ENCODE assay signal across 8 cellular contexts in the genomic region with DNA sequence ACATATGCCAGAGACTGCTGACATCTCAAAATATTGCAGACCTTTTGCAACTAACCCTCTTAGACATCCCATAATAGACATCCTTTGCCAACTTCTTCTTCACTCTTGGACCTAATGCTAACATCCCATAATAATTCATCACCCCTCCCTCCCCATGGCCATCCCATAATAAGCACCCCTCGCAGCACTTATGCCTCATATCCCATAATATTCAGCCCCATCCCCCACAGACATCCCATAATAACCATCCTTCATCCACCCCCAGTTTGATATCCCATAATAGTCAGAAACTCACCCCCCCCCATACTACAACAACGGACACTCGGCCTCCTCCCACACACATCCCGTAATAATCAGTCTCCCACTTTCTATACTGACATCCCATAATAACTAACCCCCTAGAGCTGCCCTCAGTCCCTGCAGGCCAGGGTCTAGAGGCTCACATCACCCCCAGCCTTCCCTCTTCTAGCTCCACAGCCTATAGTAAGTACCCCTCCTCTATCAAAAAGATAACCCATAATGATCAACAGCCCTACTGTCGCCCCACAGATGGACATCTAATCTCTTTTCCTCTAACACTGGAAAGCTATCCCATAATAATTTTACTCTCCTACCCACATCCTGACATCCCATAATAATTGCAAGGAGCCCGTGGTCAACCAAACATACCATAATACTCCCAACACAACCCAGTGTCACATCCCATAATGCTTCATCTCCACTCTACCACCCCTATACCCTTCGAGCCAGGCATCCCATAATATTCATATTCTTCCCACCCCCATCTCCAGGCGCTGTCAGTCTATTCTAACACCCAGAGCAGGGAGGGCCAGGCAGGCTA. TPM values are rescaled to one million over a fixed set of nuclear protein-coding genes. Genes with fewer than 3 reads are reported as not detected.
DNase-seq lines count a peak whose midpoint lies in the region; ATAC-seq and TF ChIP-seq lines count a peak whose summit lies in the region.

No MANE protein-coding gene starts in this region.

- intact Hi-C loops in A673 (cut with micrococcal nuclease; ENCODE audit: unreplicated experiment), result loop anchor here (2.0 kb wide), 1 partner anchor 81 kb away; a partner anchor contains a TSS
- intact Hi-C loops in Panc1 (cut with micrococcal nuclease; ENCODE audit: unreplicated experiment), result loop anchor here (2.0 kb wide), 1 partner anchor 81 kb away; a partner anchor contains a TSS
- intact Hi-C loops in CD14-positive monocyte (cut with micrococcal nuclease), result loop anchor here in 1 of 2 donors (5.0 kb wide), 1 partner anchor 36 kb away; no protein-coding TSS in a partner anchor

- H3K4me3 ChIP-seq in A673 (ENCODE audit: low read depth, low read length, poor library complexity, severe bottlenecking) (no peak overlapping the region), MM.1S (ENCODE audit: low read length) (peak overlapping the region; percentile 1; the same call in 1 of the 2 replicates), Panc1 (ENCODE audit: low read depth in 2 of 2, low read length in 2 of 2) (peak overlapping the region in 1 of 2 experiments; percentile 23; a peak in 1 of 4 replicates)

- H3K9me3 ChIP-seq in A673 (ENCODE audit: low read depth, low read length, poor library complexity, severe bottlenecking), result no peaks in the 10 kb centered on the region
- no peaks in the 10 kb centered on the region for H3K9me3 ChIP-seq in MM.1S (replicated peaks; ENCODE audit: insufficient read depth, low read length)
- H3K9me3 ChIP-seq in Panc1 (ENCODE audit: control insufficient read depth, insufficient read depth, low read depth, low read length), result no peaks in the 10 kb centered on the region

- H3K9ac ChIP-seq in MM.1S (ENCODE audit: low read length), result peak overlapping the region; percentile 0; the same call in 1 of the 2 replicates

- H3K4me2 ChIP-seq in MM.1S (ENCODE audit: low read depth, low read length), result peak overlapping the region; percentile 44; the same call in 1 of the 2 replicates

- peaks cover 0 to 3% (median 0%) of the 10 kb centered on the region in 7 donors for H3K9me3 Mint-ChIP-seq in CD14-positive monocyte

- H3K4me1 ChIP-seq in A673 (ENCODE audit: insufficient read depth, low read length, poor library complexity, severe bottlenecking), result peaks cover 55% of the 10 kb centered on the region
- peaks cover 42% of the 10 kb centered on the region for H3K4me1 ChIP-seq in MM.1S (ENCODE audit: low read length)
- peaks cover 17% of the 10 kb centered on the region for H3K4me1 ChIP-seq in Panc1 (ENCODE audit: control insufficient read depth, insufficient read depth, low read length)

- CTCF ChIA-PET in A673 (lab: Charles Lee), result interaction anchor here (0.6 kb wide), 1 partner anchor 171 kb away, joined by 3 read pairs; no protein-coding TSS in a partner anchor
- CTCF ChIA-PET in Panc1 (lab: Charles Lee), result no interaction called here

- H2AFZ ChIP-seq in MM.1S (ENCODE audit: low read length), result no peak overlapping the region; the same call in 1 of the 2 replicates

- no peak overlapping the region for H3K27ac Mint-ChIP-seq in CD14-positive monocyte

- BruUV-seq in A673 (replicated peaks; lab: Mats Ljungman, UMichigan) (no TSS peak), Panc1 (replicated peaks; lab: Mats Ljungman, UMichigan) (no TSS peak)

- H3K36me3 Mint-ChIP-seq in CD14-positive monocyte, result peaks cover 21 to 22% of the 10 kb centered on the region in 2 donors

- peaks cover 35% of the 10 kb centered on the region for H3F3A ChIP-seq in MM.1S (ENCODE audit: insufficient read depth, low read length)

- peaks cover 0 to 2% (median 0%) of the 10 kb centered on the region in 3 donors for H3K27me3 Mint-ChIP-seq in CD14-positive monocyte (ENCODE audit: low read depth in 3 of 3)

- POLR2A ChIA-PET in A673 (lab: Charles Lee; ENCODE audit: low non-redundant PET), result no interaction called here
- POLR2A ChIA-PET in Panc1 (lab: Charles Lee), result no interaction called here

- peak; percentile 43 for ATAC-seq in GM18907 (IDR thresholded peaks at IDR 0.05; ENCODE audit: unreplicated experiment)
- ATAC-seq in Panc1, result peak; percentile 14

- no peaks in the 10 kb centered on the region for H3K9me2 ChIP-seq in MM.1S (replicated peaks; ENCODE audit: insufficient read depth, low read length)

- TF ChIP-seq CTCF in A673 (conservative IDR thresholded peaks at IDR 0.05; ENCODE audit: low read depth, low read length) (no peak), MM.1S (IDR thresholded peaks at IDR 0.05; ENCODE audit: low read length) (no peak), Panc1 (IDR thresholded peaks at IDR 0.05) (no peak), CD14-positive monocyte (IDR thresholded peaks at IDR 0.05) (no peak)

- peak overlapping the region; percentile 74 for H3K27ac ChIP-seq in A673 (ENCODE audit: low read depth, low read length, poor library complexity, severe bottlenecking)
- peak overlapping the region; percentile 26; the same call in 1 of the 2 replicates for H3K27ac ChIP-seq in MM.1S (ENCODE audit: low read length)
- peak overlapping the region; percentile 63 for H3K27ac ChIP-seq in Panc1 (ENCODE audit: low read length)

- H4K20me1 ChIP-seq in MM.1S (ENCODE audit: insufficient read depth, low read length), result no peaks in the 10 kb centered on the region

- peak; percentile 83 for DNase-seq in A673 (ENCODE audit: low spot score)
- DNase-seq in MM.1S, result peak; percentile 57
- no peak for DNase-seq in Panc1 (ENCODE audit: low read depth, low spot score)
- peak; percentile 56 for DNase-seq in activated T-helper 9 cell treated with anti-CD3 and anti-CD28 coated beads, Interleukin-2, amount 50 U/mL, for 16 hours (ENCODE audit: low read depth)
- DNase-seq in globus pallidus (ENCODE audit: low spot score), result peak; percentile 85
- DNase-seq in retina, result peak; percentile 75
- DNase-seq in CD14-positive monocyte (ENCODE audit: low spot score), result no peak

- H3K36me3 ChIP-seq in A673 (ENCODE audit: insufficient read depth, low read length, poor library complexity, severe bottlenecking) (peaks cover 3% of the 10 kb centered on the region), MM.1S (replicated peaks; ENCODE audit: insufficient read depth, low read length) (no peaks in the 10 kb centered on the region), Panc1 (ENCODE audit: control insufficient read depth, insufficient read depth, low read length) (no peaks in the 10 kb centered on the region)

- H3K4me1 Mint-ChIP-seq in CD14-positive monocyte, result peaks cover 47% of the 10 kb centered on the region

- no peaks in the 10 kb centered on the region for H3K27me3 ChIP-seq in A673 (replicated peaks; ENCODE audit: insufficient read depth, low read depth, low read length, poor library complexity)
- H3K27me3 ChIP-seq in MM.1S (replicated peaks; ENCODE audit: insufficient read depth, low read length), result no peaks in the 10 kb centered on the region
- H3K27me3 ChIP-seq in Panc1 (ENCODE audit: control insufficient read depth, insufficient read depth, low read length), result no peaks in the 10 kb centered on the region

- in situ Hi-C loops in Panc1 (cut with HindIII; ENCODE audit: low pct_unique_long_range_greater_than_20kb, low sequenced_read_pairs), result no loop called here

- H3K79me2 ChIP-seq in MM.1S (ENCODE audit: low read length), result peaks cover 36% of the 10 kb centered on the region

- no peak overlapping the region for H3K4me3 Mint-ChIP-seq in CD14-positive monocyte

RNA-seq across cellular contexts. Expression of a gene that starts 0.8 kb away (rescaled TPM):
- total RNA-seq in A673 (2021) (281 and 296 TPM in 2 replicates), Panc1 (2021; ENCODE audit: unreplicated experiment) (123 TPM)
- 72.8 TPM for polyA plus RNA-seq in Panc1 (2012; ENCODE audit: insufficient read length)
- polyA plus RNA-seq in CD14-positive monocyte, result 10 to 100 TPM in 1 of 2 donors, 1 to 10 TPM in 1; 9.9 to 16.2 TPM

RNA-seq across cellular contexts. Expression of a gene that starts 27.8 kb away (rescaled TPM):
- total RNA-seq in A673 (2021), result 0.15 and 0.17 TPM in 2 replicates
- not detected for total RNA-seq in Panc1 (2021; ENCODE audit: unreplicated experiment)
- not detected for polyA plus RNA-seq in Panc1 (2012; ENCODE audit: insufficient read length)
- under 1 TPM; 0.14 to 0.18 TPM for polyA plus RNA-seq in CD14-positive monocyte

RNA-seq across cellular contexts. Expression of a gene that starts 39.3 kb away (rescaled TPM):
- total RNA-seq in A673 (2021) (3.0 and 3.6 TPM in 2 replicates), Panc1 (2021; ENCODE audit: unreplicated experiment) (0.54 TPM)
- 0.71 TPM for polyA plus RNA-seq in Panc1 (2012; ENCODE audit: insufficient read length)
- 10 to 100 TPM; 10.2 to 10.3 TPM for polyA plus RNA-seq in CD14-positive monocyte

RNA-seq across cellular contexts. Expression of a gene that starts 39.9 kb away (rescaled TPM):
- total RNA-seq in A673 (2021) (131 and 177 TPM in 2 replicates), Panc1 (2021; ENCODE audit: unreplicated experiment) (90.3 TPM)
- polyA plus RNA-seq in Panc1 (2012; ENCODE audit: insufficient read length), result 61.6 TPM
- 1 to 10 TPM; 3.9 to 5.7 TPM for polyA plus RNA-seq in CD14-positive monocyte

RNA-seq across cellular contexts. Expression of a gene that starts 52.1 kb away (rescaled TPM):
- total RNA-seq in A673 (2021), result 16.0 and 16.9 TPM in 2 replicates
- 0.36 TPM for total RNA-seq in Panc1 (2021; ENCODE audit: unreplicated experiment)
- 0.13 TPM for polyA plus RNA-seq in Panc1 (2012; ENCODE audit: insufficient read length)
- polyA plus RNA-seq in CD14-positive monocyte, result 10 to 100 TPM; 10.7 to 11.1 TPM

Comparison
In these comparisons a context has a peak if more than half of its experiments do, and no peak if none do; other contexts are left out.
1. DNase-seq: peak in A673 (single experiment), MM.1S (single experiment), activated T-helper 9 cell treated with anti-CD3 and anti-CD28 coated beads, Interleukin-2, amount 50 U/mL, for 16 hours (single experiment), globus pallidus (single experiment) and retina (single experiment); none in Panc1 (single experiment) and CD14-positive monocyte (single experiment).
2. Peak in every context shown above with its lines, with median percentiles within 50 percentile points of each other: H3K27ac ChIP-seq.